Comparison of ENCODE assay signal across 11 cellular contexts in genomic region chr11:73726825-73727224, GRCh38. TPM values are rescaled to one million over a fixed set of nuclear protein-coding genes. Genes with fewer than 3 reads are reported as not detected.
DNase-seq lines count a peak whose midpoint lies in the region; ATAC-seq and TF ChIP-seq lines count a peak whose summit lies in the region.
"Had no signal": no experiment of that assay in that cellular context is flagged by ENCODE, and none has a peak within 500 bp of the region (broad histone marks: within the 10 kb centered on the region; RNA-seq: fewer than 3 reads in every experiment).

No MANE protein-coding gene starts in this region.

- H3K9me3 Mint-ChIP-seq in natural killer cell: no peaks in the 10 kb centered on the region
- H3K9me3 Mint-ChIP-seq in natural killer cell treated with Interleukin-12 subunit alpha and Interleukin-12 subunit beta and Interleukin-15 and Interleukin-18, amount 100 ng/mL, for 72 hours: no peaks in the 10 kb centered on the region
- H3K9me3 Mint-ChIP-seq in WTC11: no peaks in the 10 kb centered on the region
- no peaks in the 10 kb centered on the region for H3K9me3 Mint-ChIP-seq in immature natural killer cell
- H3K9me3 Mint-ChIP-seq: HFFc6 had no signal

- H3K27ac Mint-ChIP-seq in natural killer cell: peak overlapping the region; percentile 7 to 59
- no peak overlapping the region for H3K27ac Mint-ChIP-seq in natural killer cell treated with Interleukin-12 subunit alpha and Interleukin-12 subunit beta and Interleukin-15 and Interleukin-18, amount 100 ng/mL, for 72 hours
- H3K27ac Mint-ChIP-seq in WTC11: peak overlapping the region; percentile 37; the same call in 1 of the 2 replicates
- H3K27ac Mint-ChIP-seq in immature natural killer cell: peak overlapping the region in 5 of 6 donors; percentile 15 to 57 (median 51)
- H3K27ac Mint-ChIP-seq: HFFc6 had no signal

- TF ChIP-seq CTCF in natural killer cell (IDR thresholded peaks at IDR 0.05): no peak
- TF ChIP-seq CTCF in WTC11 (IDR thresholded peaks at IDR 0.05): no peak

- no peak for DNase-seq in natural killer cell
- DNase-seq in natural killer cell treated with Interleukin-12 subunit alpha and Interleukin-12 subunit beta and Interleukin-15 and Interleukin-18, amount 100 ng/mL, for 72 hours (ENCODE audit: low spot score): no peak
- DNase-seq in WTC11 (ENCODE audit: low spot score): no peak
- no peak for DNase-seq in immature natural killer cell
- no peak for DNase-seq in iPS-NIHi7 (ENCODE audit: extremely low spot score)
- DNase-seq in cerebellum (ENCODE audit: low spot score): no peak
- DNase-seq: AML-193, DMS53, GF-D8, HCEC 1CT, HFFc6 had no signal

- CTCF ChIA-PET in WTC11 (lab: Charles Lee): interaction anchor here (0.6 to 3.4 kb wide), 3 partner anchors 14 to 204 kb away, joined by 3 to 15 read pairs (median 4); no protein-coding TSS in a partner anchor

- H3K36me3 Mint-ChIP-seq in natural killer cell: no peaks in the 10 kb centered on the region
- peaks cover 9% of the 10 kb centered on the region for H3K36me3 Mint-ChIP-seq in natural killer cell treated with Interleukin-12 subunit alpha and Interleukin-12 subunit beta and Interleukin-15 and Interleukin-18, amount 100 ng/mL, for 72 hours
- peaks cover 13% of the 10 kb centered on the region; the same call in 1 of the 2 replicates for H3K36me3 Mint-ChIP-seq in WTC11
- H3K36me3 Mint-ChIP-seq in immature natural killer cell: no peaks in the 10 kb centered on the region

- ATAC-seq in natural killer cell (no peak), WTC11 (no peak)
- no peak for ATAC-seq in natural killer cell treated with Interleukin-12 subunit alpha and Interleukin-12 subunit beta and Interleukin-15 and Interleukin-18, amount 100 ng/mL, for 72 hours

- H3K4me3 Mint-ChIP-seq in natural killer cell: no peak overlapping the region
- H3K4me3 Mint-ChIP-seq in natural killer cell treated with Interleukin-12 subunit alpha and Interleukin-12 subunit beta and Interleukin-15 and Interleukin-18, amount 100 ng/mL, for 72 hours: no peak overlapping the region
- no peak overlapping the region for H3K4me3 Mint-ChIP-seq in WTC11
- no peak overlapping the region for H3K4me3 Mint-ChIP-seq in immature natural killer cell
- H3K4me3 Mint-ChIP-seq: HFFc6 had no signal

- H3K27me3 Mint-ChIP-seq in natural killer cell (ENCODE audit: low read depth in 2 of 2) (no peaks in the 10 kb centered on the region), WTC11 (ENCODE audit: low read depth) (no peaks in the 10 kb centered on the region), immature natural killer cell (ENCODE audit: low read depth in 3 of 3) (peaks cover 0 to 1% (median 0%) of the 10 kb centered on the region in 3 donors)
- H3K27me3 Mint-ChIP-seq in natural killer cell treated with Interleukin-12 subunit alpha and Interleukin-12 subunit beta and Interleukin-15 and Interleukin-18, amount 100 ng/mL, for 72 hours: no peaks in the 10 kb centered on the region

- H3K4me1 Mint-ChIP-seq in natural killer cell: peaks cover 26 to 34% of the 10 kb centered on the region in 2 donors
- peaks cover 21 to 23% of the 10 kb centered on the region in 2 donors for H3K4me1 Mint-ChIP-seq in natural killer cell treated with Interleukin-12 subunit alpha and Interleukin-12 subunit beta and Interleukin-15 and Interleukin-18, amount 100 ng/mL, for 72 hours (ENCODE audit: low read depth in 2 of 2)
- peaks cover 9% of the 10 kb centered on the region for H3K4me1 Mint-ChIP-seq in WTC11
- peaks cover 12 to 59% of the 10 kb centered on the region in 2 donors for H3K4me1 Mint-ChIP-seq in immature natural killer cell

- intact Hi-C loops in natural killer cell (cut with micrococcal nuclease): no loop called here

- POLR2A ChIA-PET in WTC11 (lab: Charles Lee): interaction anchor here (0.6 to 0.9 kb wide), 2 partner anchors 53 to 502 kb away, joined by 3 to 4 read pairs; no protein-coding TSS in a partner anchor

TF ChIP-seq in WTC11, 78 proteins besides CTCF, POLR2A, EP300 and RAD21:
- no peak for TF ChIP-seq GTF2I (CRISPR knock-in tag; conservative IDR thresholded peaks at IDR 0.05)
- no peak for TF ChIP-seq MAX (CRISPR knock-in tag; IDR thresholded peaks at IDR 0.05)
- no peak for TF ChIP-seq E2F4 (CRISPR knock-in tag; IDR thresholded peaks at IDR 0.05; ENCODE audit: borderline replicate concordance, low read depth)
- TF ChIP-seq RELA (CRISPR knock-in tag; IDR thresholded peaks at IDR 0.05; ENCODE audit: borderline replicate concordance): no peak
- no peak for TF ChIP-seq RORB (CRISPR knock-in tag; IDR thresholded peaks at IDR 0.05)
- no peak for TF ChIP-seq TEAD4 (CRISPR knock-in tag; IDR thresholded peaks at IDR 0.05)
- no peak for TF ChIP-seq TEAD1 (CRISPR knock-in tag; IDR thresholded peaks at IDR 0.05)

RNA-seq across cellular contexts. Expression of gene RAB6A, which starts 34.0 kb away (rescaled TPM):
- total RNA-seq in natural killer cell (100 to 1,000 TPM in 1 of 3 donors, 10 to 100 TPM in 2; 72.2 to 107 (median 97.7) TPM), WTC11 (2021) (103 to 114 TPM (median 107 TPM) in 3 replicates), cerebellum (163 TPM)
- total RNA-seq in natural killer cell treated with Interleukin-12 subunit alpha and Interleukin-12 subunit beta and Interleukin-15 and Interleukin-18, amount 100 ng/mL, for 72 hours: 100 to 1,000 TPM in 1 of 2 donors, 10 to 100 TPM in 1; 92.0 to 124 TPM
- 100 to 1,000 TPM; 127 to 162 (median 131) TPM for polyA plus RNA-seq in immature natural killer cell

Comparison
In these comparisons a context has a peak if more than half of its experiments do, and no peak if none do; other contexts are left out.
1. H3K27ac Mint-ChIP-seq: peak in natural killer cell (2 of 2), WTC11 (single experiment) and immature natural killer cell (5 of 6); none in natural killer cell treated with Interleukin-12 subunit alpha and Interleukin-12 subunit beta and Interleukin-15 and Interleukin-18, amount 100 ng/mL, for 72 hours (0 of 2).